Comparison of ENCODE assay signal across 31 cellular contexts in genomic region chr1:228875741-228876140, GRCh38.
DNase-seq lines count a peak whose midpoint lies in the region; ATAC-seq and TF ChIP-seq lines count a peak whose summit lies in the region.
"Had no signal": no experiment of that assay in that cellular context is flagged by ENCODE, and none has a peak within 500 bp of the region (broad histone marks: within the 10 kb centered on the region; RNA-seq: fewer than 3 reads in every experiment).

No MANE protein-coding gene starts in this region.

- intact Hi-C loops in left cardiac atrium (cut with DNase I) = no loop called here
- intact Hi-C loops in cardiac septum (cut with DNase I) = no loop called here
- intact Hi-C loops in left ventricle myocardium superior (cut with micrococcal nuclease) = no loop called here
- intact Hi-C loops in ovary (cut with DNase I) = no loop called here
- intact Hi-C loops in activated T-helper 1 cell treated with anti-CD3 and anti-CD28 coated beads, Interleukin-12 subunit alpha, Interleukin-12 subunit beta, Interleukin-2, Interleukin-4 antibody, amounts not matched to agents 30 ng/mL and 10 ng/mL and 1 ng/mL, durations not matched to agents 14 hours and 24 hours and 36 hours (cut with micrococcal nuclease) = no loop called here

- no peak for TF ChIP-seq EP300 in ovary (IDR thresholded peaks at IDR 0.05)

- no peaks in the 10 kb centered on the region for H3K27me3 Mint-ChIP-seq in type B pancreatic cell
- peaks cover 7% of the 10 kb centered on the region for H3K27me3 Mint-ChIP-seq in activated T-helper 1 cell treated with anti-CD3 and anti-CD28 coated beads, Interleukin-12 subunit alpha, Interleukin-12 subunit beta, Interleukin-2, Interleukin-4 antibody, amounts not matched to agents 30 ng/mL and 10 ng/mL and 1 ng/mL, durations not matched to agents 14 hours and 24 hours and 36 hours (ENCODE audit: insufficient read depth)
- H3K27me3 Mint-ChIP-seq: activated naive CD8-positive, alpha-beta T cell; CD4-positive, alpha-beta T cell had no signal

- no peaks in the 10 kb centered on the region for H3K36me3 ChIP-seq in ovary
- H3K36me3 ChIP-seq: gastrocnemius medialis, neutrophil, prostate gland, uterus had no signal

- DNase-seq in left cardiac atrium (peak; percentile 30), cardiac septum (ENCODE audit: low spot score) (no peak), left ventricle myocardium superior (no peak), ovary (peak in 3 of 5 donors; percentile 32 to 55 (median 45)), type B pancreatic cell (ENCODE audit: extremely low spot score, unreplicated experiment) (no peak), foreskin melanocyte (no peak)
- DNase-seq in activated T-helper 1 cell treated with anti-CD3 and anti-CD28 coated beads, Interleukin-12 subunit alpha, Interleukin-12 subunit beta, Interleukin-2, Interleukin-4 antibody, amounts not matched to agents 30 ng/mL and 10 ng/mL and 1 ng/mL, durations not matched to agents 14 hours and 24 hours and 36 hours (ENCODE audit: low spot score) = no peak
- DNase-seq: activated CD4-positive, alpha-beta T cell treated with anti-CD3 and anti-CD28 coated beads, Interleukin-2, amount 10 ng/mL, durations not matched to agents 24 days and 14 days; activated effector memory CD4-positive, alpha-beta T cell treated with anti-CD3 and anti-CD28 coated beads, Interleukin-2, amount 50 U/mL, for 16 hours; activated T-cell treated with anti-CD3 and anti-CD28 coated beads, Interleukin-2, amount 50 U/mL, for 1 hour; aorta; CD4-positive, alpha-beta T cell; gastrocnemius medialis; GM23248; Kasumi-1; mesenchymal stem cell; NCI-H1436 treated with DMSO at 0.1 percent for 48 hours; NCI-H345; NCI-H774; stimulated activated CD4-positive, alpha-beta T cell treated with anti-CD3 and anti-CD28 coated beads, Interleukin-15, amount 100 ng/mL, for 24 hours; stimulated activated CD4-positive, alpha-beta T cell treated with anti-CD3 and anti-CD28 coated beads, Interleukin-4, amount 100 ng/mL, for 4 hours; uterus had no signal

- H3K36me3 Mint-ChIP-seq in type B pancreatic cell = no peaks in the 10 kb centered on the region
- no peaks in the 10 kb centered on the region for H3K36me3 Mint-ChIP-seq in activated T-helper 1 cell treated with anti-CD3 and anti-CD28 coated beads, Interleukin-12 subunit alpha, Interleukin-12 subunit beta, Interleukin-2, Interleukin-4 antibody, amounts not matched to agents 30 ng/mL and 10 ng/mL and 1 ng/mL, durations not matched to agents 14 hours and 24 hours and 36 hours (ENCODE audit: low read depth)
- H3K36me3 Mint-ChIP-seq: activated naive CD8-positive, alpha-beta T cell; WTC11 had no signal

- no peaks in the 10 kb centered on the region for H3K9me3 ChIP-seq in ovary
- H3K9me3 ChIP-seq: A549, gastrocnemius medialis, neutrophil, prostate gland, uterus had no signal

- H3K27ac ChIP-seq in ovary = peak overlapping the region in 1 of 2 donors; percentile 23
- H3K27ac ChIP-seq: A549, gastrocnemius medialis, GM23248, hepatocyte, neutrophil, prostate gland, uterus had no signal

- TF ChIP-seq CTCF in ovary (IDR thresholded peaks at IDR 0.05) (no peak), type B pancreatic cell (conservative IDR thresholded peaks at IDR 0.05) (no peak)

- WGBS in ovary, 3 donors = 12 to 28% (median 19%) methylated on average over 3 of the region's 3 CpGs

- H3K4me3 Mint-ChIP-seq in type B pancreatic cell = no peak overlapping the region
- H3K4me3 Mint-ChIP-seq in activated T-helper 1 cell treated with anti-CD3 and anti-CD28 coated beads, Interleukin-12 subunit alpha, Interleukin-12 subunit beta, Interleukin-2, Interleukin-4 antibody, amounts not matched to agents 30 ng/mL and 10 ng/mL and 1 ng/mL, durations not matched to agents 14 hours and 24 hours and 36 hours = no peak overlapping the region
- H3K4me3 Mint-ChIP-seq: activated CD4-positive, alpha-beta T cell treated with anti-CD3 and anti-CD28 coated beads, Interleukin-2, amount 10 ng/mL, durations not matched to agents 24 days and 14 days; activated naive CD8-positive, alpha-beta T cell; CD4-positive, alpha-beta T cell; dendritic cell treated with granulocyte-macrophage colony-stimulating factor and Interleukin-4, amounts not matched to agents 40 ng/mL and 50 ng/mL, for 4 days; WTC11 had no signal

- ATAC-seq in left cardiac atrium (peak; percentile 58 to 68), left ventricle myocardium superior (peak; percentile 63), GM18517 (IDR thresholded peaks at IDR 0.05; ENCODE audit: unreplicated experiment) (no peak)
- ATAC-seq: A549, esophagus mucosa, gastrocnemius medialis, WTC11 had no signal

- H3K9me3 Mint-ChIP-seq in type B pancreatic cell = peaks cover 5% of the 10 kb centered on the region
- H3K9me3 Mint-ChIP-seq in activated T-helper 1 cell treated with anti-CD3 and anti-CD28 coated beads, Interleukin-12 subunit alpha, Interleukin-12 subunit beta, Interleukin-2, Interleukin-4 antibody, amounts not matched to agents 30 ng/mL and 10 ng/mL and 1 ng/mL, durations not matched to agents 14 hours and 24 hours and 36 hours = peaks cover 6% of the 10 kb centered on the region
- H3K9me3 Mint-ChIP-seq: CD4-positive, alpha-beta T cell; dendritic cell treated with granulocyte-macrophage colony-stimulating factor and Interleukin-4, amounts not matched to agents 40 ng/mL and 50 ng/mL, for 4 days had no signal

- peaks cover 16% of the 10 kb centered on the region for H3K4me1 Mint-ChIP-seq in type B pancreatic cell (ENCODE audit: unreplicated experiment)
- H3K4me1 Mint-ChIP-seq in activated T-helper 1 cell treated with anti-CD3 and anti-CD28 coated beads, Interleukin-12 subunit alpha, Interleukin-12 subunit beta, Interleukin-2, Interleukin-4 antibody, amounts not matched to agents 30 ng/mL and 10 ng/mL and 1 ng/mL, durations not matched to agents 14 hours and 24 hours and 36 hours (ENCODE audit: low read depth) = no peaks in the 10 kb centered on the region
- H3K4me1 Mint-ChIP-seq: activated CD4-positive, alpha-beta T cell treated with anti-CD3 and anti-CD28 coated beads, Interleukin-2, amount 10 ng/mL, durations not matched to agents 24 days and 14 days had no signal

- no peak for TF ChIP-seq POLR2A in ovary (IDR thresholded peaks at IDR 0.05)

- H3K27ac Mint-ChIP-seq in type B pancreatic cell = no peak overlapping the region
- no peak overlapping the region for H3K27ac Mint-ChIP-seq in activated T-helper 1 cell treated with anti-CD3 and anti-CD28 coated beads, Interleukin-12 subunit alpha, Interleukin-12 subunit beta, Interleukin-2, Interleukin-4 antibody, amounts not matched to agents 30 ng/mL and 10 ng/mL and 1 ng/mL, durations not matched to agents 14 hours and 24 hours and 36 hours
- H3K27ac Mint-ChIP-seq: activated CD4-positive, alpha-beta T cell treated with anti-CD3 and anti-CD28 coated beads, Interleukin-2, amount 10 ng/mL, durations not matched to agents 24 days and 14 days; activated naive CD8-positive, alpha-beta T cell; CD4-positive, alpha-beta T cell; dendritic cell treated with granulocyte-macrophage colony-stimulating factor and Interleukin-4, amounts not matched to agents 40 ng/mL and 50 ng/mL, for 4 days; WTC11 had no signal

- peaks cover 7% of the 10 kb centered on the region for H3K4me1 ChIP-seq in ovary (ENCODE audit: insufficient read depth)
- H3K4me1 ChIP-seq: A549, gastrocnemius medialis, prostate gland, uterus had no signal

- no peak overlapping the region for H3K4me3 ChIP-seq in ovary
- H3K4me3 ChIP-seq: A549, gastrocnemius medialis, GM23248, hepatocyte, prostate gland, uterus had no signal

- H3K27me3 ChIP-seq in ovary = no peaks in the 10 kb centered on the region
- H3K27me3 ChIP-seq: gastrocnemius medialis, hepatocyte, neutrophil, uterus had no signal

Comparison
In these comparisons a context has a peak if more than half of its experiments do, and no peak if none do; other contexts are left out.
1. DNase-seq: peak in left cardiac atrium (single experiment) and ovary (3 of 5); none in cardiac septum (single experiment), left ventricle myocardium superior (single experiment), type B pancreatic cell (single experiment), foreskin melanocyte (single experiment) and activated T-helper 1 cell treated with anti-CD3 and anti-CD28 coated beads, Interleukin-12 subunit alpha, Interleukin-12 subunit beta, Interleukin-2, Interleukin-4 antibody, amounts not matched to agents 30 ng/mL and 10 ng/mL and 1 ng/mL, durations not matched to agents 14 hours and 24 hours and 36 hours (single experiment).